In genomic region chr15:84716036-84716732, GRCh38 we compare ENCODE assay signal across 8 cellular contexts. TPM values are rescaled to one million over a fixed set of nuclear protein-coding genes. Genes with fewer than 3 reads are reported as not detected.
DNase-seq lines count a peak whose midpoint lies in the region; ATAC-seq and TF ChIP-seq lines count a peak whose summit lies in the region.

Gene SEC11A (minus strand): TSS chr15:84716139. CDS start chr15:84716075, 64 bp downstream.

- H3K9me3 Mint-ChIP-seq in CD8-positive, alpha-beta T cell: no peaks in the 10 kb centered on the region

- peak; percentile 84 to 95 (median 89) for DNase-seq in CD8-positive, alpha-beta T cell
- DNase-seq in HS-27A (ENCODE audit: low read depth): peak; percentile 96
- DNase-seq in NK-92 (lab: John Stamatoyannopoulos, UW; ENCODE audit: unreplicated experiment): peak; percentile 71
- peak; percentile 99 for DNase-seq in activated CD8-positive, alpha-beta memory T cell treated with anti-CD3 and anti-CD28 coated beads for 24 hours
- DNase-seq in effector CD8-positive, alpha-beta T cell (lab: John Stamatoyannopoulos, UW): peak; percentile 82
- DNase-seq in lung microvascular endothelial cell (ENCODE audit: low read depth in 2 of 2): peak; percentile 95 to 96
- DNase-seq in stimulated activated CD4-positive, alpha-beta T cell treated with anti-CD3 and anti-CD28 coated beads, TNF-alpha, amount 100 ng/mL, for 48 hours (ENCODE audit: low read depth in 3 of 3): peak; percentile 86 to 90 (median 87)

- H3K4me1 ChIP-seq in CD8-positive, alpha-beta T cell (ENCODE audit: insufficient read depth, low read length): peaks cover 36% of the 10 kb centered on the region

- H3K4me1 Mint-ChIP-seq in CD8-positive, alpha-beta T cell (ENCODE audit: low read depth): peaks cover 44% of the 10 kb centered on the region

- peak within 1 kb of the TSS; percentile 86 for H3K27ac ChIP-seq in CD8-positive, alpha-beta T cell (ENCODE audit: low read depth, low read length)

- peak; percentile 94 for ATAC-seq in CD8-positive, alpha-beta T cell
- ATAC-seq in GM19467 (IDR thresholded peaks at IDR 0.05; ENCODE audit: unreplicated experiment): peak; percentile 96

- no peaks in the 10 kb centered on the region for H3K36me3 ChIP-seq in CD8-positive, alpha-beta T cell (ENCODE audit: insufficient read depth, low read length)

- CTCF ChIA-PET in CD8-positive, alpha-beta T cell (lab: Charles Lee): interaction anchor here (0.8 to 6.3 kb wide), 13 partner anchors 9 to 84 kb away, joined by 3 to 40 read pairs (median 6); partner anchors contain the start of genes NMB and WDR73

- POLR2A ChIA-PET in CD8-positive, alpha-beta T cell (lab: Charles Lee): interaction anchor here (0.6 to 5.0 kb wide), 24 partner anchors 9 to 265 kb away, joined by 3 to 98 read pairs (median 6); partner anchors contain the start of genes NMB, WDR73 and ZNF592

- H3K4me3 ChIP-seq in CD8-positive, alpha-beta T cell (ENCODE audit: low read depth, low read length): peak within 1 kb of the TSS; percentile 94

- H3K36me3 Mint-ChIP-seq in CD8-positive, alpha-beta T cell: peaks cover 25% of the 10 kb centered on the region

- intact Hi-C loops in CD8-positive, alpha-beta T cell (cut with DNase I, micrococcal nuclease): loop anchor here (1.0 to 10.0 kb wide), 8 partner anchors 9 to 269 kb away; partner anchors contain the start of genes PDE8A (in 2 of the 2), WDR73 (in 2 of the 2), ZNF592 (in 2 of the 2) and NMB (in 1 of the 2)

- H3K4me3 Mint-ChIP-seq in CD8-positive, alpha-beta T cell: peak within 1 kb of the TSS; percentile 96

- H3K9me3 ChIP-seq in CD8-positive, alpha-beta T cell (ENCODE audit: low read length): no peaks in the 10 kb centered on the region

- no peak for TF ChIP-seq CTCF in CD8-positive, alpha-beta T cell (IDR thresholded peaks at IDR 0.05)

- H3K27ac Mint-ChIP-seq in CD8-positive, alpha-beta T cell: peak within 1 kb of the TSS; percentile 97

- no peaks in the 10 kb centered on the region for H3K27me3 ChIP-seq in CD8-positive, alpha-beta T cell (ENCODE audit: insufficient read depth, low read length)

- H3K27me3 Mint-ChIP-seq in CD8-positive, alpha-beta T cell (ENCODE audit: low read depth): no peaks in the 10 kb centered on the region

RNA-seq across cellular contexts. Expression of gene SEC11A, which starts in this region (rescaled TPM):
- total RNA-seq in CD8-positive, alpha-beta T cell: 10 to 100 TPM; 36.4 to 38.5 TPM
- 231 and 283 TPM in 2 replicates for total RNA-seq in lung microvascular endothelial cell

Comparison
In these comparisons a context has a peak if more than half of its experiments do, and no peak if none do; other contexts are left out.
1. Peak in every context shown above with its lines: DNase-seq, ATAC-seq, H3K4me3 ChIP-seq and H3K27ac ChIP-seq.